ENCODE assay signal across 17 cellular contexts in the genomic region with DNA sequence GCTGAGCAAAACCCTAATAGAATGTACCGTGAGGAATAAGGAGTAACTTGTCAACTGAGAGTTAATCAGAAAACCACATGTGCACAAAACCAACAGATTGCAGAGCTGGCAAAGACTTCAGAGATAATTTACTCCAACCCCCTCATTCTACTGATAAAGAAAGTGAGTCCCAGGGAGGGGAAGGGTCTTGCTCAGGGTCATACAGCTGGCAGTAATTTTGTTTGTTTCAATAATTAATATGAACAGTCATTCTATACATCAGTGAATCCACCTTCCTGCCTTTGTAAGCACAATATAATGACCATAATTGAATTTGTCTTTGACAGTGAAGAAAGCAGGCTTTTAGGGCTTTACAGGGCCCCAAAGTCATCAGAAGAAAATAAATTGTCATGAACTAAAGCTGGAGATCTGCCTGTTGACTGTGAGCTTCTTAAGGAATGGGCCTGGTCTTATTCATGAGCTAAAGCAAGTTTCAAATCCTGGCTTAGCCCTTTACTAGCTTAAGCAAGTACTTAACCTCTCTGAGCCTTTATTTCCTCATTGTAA.
DNase-seq lines count a peak whose midpoint lies in the region; ATAC-seq and TF ChIP-seq lines count a peak whose summit lies in the region.
"Had no signal": no experiment of that assay in that cellular context is flagged by ENCODE, and none has a peak within 500 bp of the region (broad histone marks: within the 10 kb centered on the region; RNA-seq: fewer than 3 reads in every experiment).

No MANE protein-coding gene starts in this region.

- intact Hi-C loops in activated CD4-positive, alpha-beta T cell treated with anti-CD3 and anti-CD28 coated beads, Interleukin-2, amount 10 ng/mL, durations not matched to agents 24 days and 14 days (cut with micrococcal nuclease): no loop called here
- intact Hi-C loops in activated naive CD4-positive, alpha-beta T cell treated with anti-CD3 and anti-CD28 coated beads for 36 hours (cut with micrococcal nuclease): no loop called here
- intact Hi-C loops in thyroid gland (cut with DNase I): no loop called here

- no peak overlapping the region for H3K27ac ChIP-seq in lung (ENCODE audit: low read depth in 1 of 2, low read length in 1 of 2)
- H3K27ac ChIP-seq in thyroid gland: no peak overlapping the region
- H3K27ac ChIP-seq: C4-2B, SK-N-MC had no signal

- H3K36me3 ChIP-seq in lung (ENCODE audit: control insufficient read depth in 2 of 2, insufficient read depth in 2 of 2, low read length in 2 of 2) (no peaks in the 10 kb centered on the region), thyroid gland (no peaks in the 10 kb centered on the region)

- H3K27me3 ChIP-seq in lung (ENCODE audit: control insufficient read depth, insufficient read depth): no peaks in the 10 kb centered on the region
- no peaks in the 10 kb centered on the region for H3K27me3 ChIP-seq in thyroid gland

- H3K4me1 ChIP-seq in lung (ENCODE audit: control insufficient read depth in 2 of 2, insufficient read depth in 2 of 2, low read length in 2 of 2): peaks cover 5 to 20% of the 10 kb centered on the region in 2 donors
- peaks cover 0 to 15% of the 10 kb centered on the region in 2 donors for H3K4me1 ChIP-seq in thyroid gland

- WGBS in lung, 2 donors: 88 to 92% methylated on average over 1 of the region's 1 CpG
- 79 to 91% methylated on average over 1 of the region's 1 CpG for WGBS in thyroid gland, 2 donors

- H3K9me3 ChIP-seq in lung (ENCODE audit: control insufficient read depth in 2 of 2, insufficient read depth in 1 of 2, low read length in 1 of 2): no peaks in the 10 kb centered on the region
- no peaks in the 10 kb centered on the region for H3K9me3 ChIP-seq in thyroid gland

- POLR2A ChIA-PET in GM10248 (lab: Yijun Ruan, JAX): no interaction called here

- no peak overlapping the region for H3K4me3 Mint-ChIP-seq in activated CD4-positive, alpha-beta T cell treated with anti-CD3 and anti-CD28 coated beads, Interleukin-2, amount 10 ng/mL, durations not matched to agents 24 days and 14 days
- no peak overlapping the region for H3K4me3 Mint-ChIP-seq in activated naive CD4-positive, alpha-beta T cell treated with anti-CD3 and anti-CD28 coated beads for 36 hours
- H3K4me3 Mint-ChIP-seq: H9 had no signal

- peaks cover 3% of the 10 kb centered on the region for H3K4me1 Mint-ChIP-seq in activated CD4-positive, alpha-beta T cell treated with anti-CD3 and anti-CD28 coated beads, Interleukin-2, amount 10 ng/mL, durations not matched to agents 24 days and 14 days
- H3K4me1 Mint-ChIP-seq in activated naive CD4-positive, alpha-beta T cell treated with anti-CD3 and anti-CD28 coated beads for 36 hours (ENCODE audit: low read depth): peaks cover 6% of the 10 kb centered on the region

- H3K4me3 ChIP-seq in lung: no peak overlapping the region
- H3K4me3 ChIP-seq in thyroid gland (replicated peaks in 1 of 3): no peak overlapping the region
- H3K4me3 ChIP-seq: GM12878, SK-N-MC had no signal

- no peak for TF ChIP-seq POLR2A in thyroid gland (IDR thresholded peaks at IDR 0.05)

- peaks cover 6% of the 10 kb centered on the region for H3K9me3 Mint-ChIP-seq in activated CD4-positive, alpha-beta T cell treated with anti-CD3 and anti-CD28 coated beads, Interleukin-2, amount 10 ng/mL, durations not matched to agents 24 days and 14 days
- H3K9me3 Mint-ChIP-seq in activated naive CD4-positive, alpha-beta T cell treated with anti-CD3 and anti-CD28 coated beads for 36 hours: no peaks in the 10 kb centered on the region
- H3K9me3 Mint-ChIP-seq: H9 had no signal

- ATAC-seq in SK-N-SH treated with all-trans-retinoic acid at 6 μM for 48 hours: peak; percentile 33; the same call in 1 of the 3 replicates
- no peak for ATAC-seq in lung (ENCODE audit: insufficient read depth, low FRiP score)
- ATAC-seq: GM12878 had no signal

- CTCF ChIA-PET in GM10248 (lab: Yijun Ruan, JAX): interaction anchor here (0.8 to 8.8 kb wide), 4 partner anchors 10 to 68 kb away, joined by 3 to 61 read pairs (median 6); no protein-coding TSS in a partner anchor
- CTCF ChIA-PET in activated naive CD4-positive, alpha-beta T cell treated with anti-CD3 and anti-CD28 coated beads for 36 hours (lab: Charles Lee): interaction anchor here (1.0 to 1.1 kb wide), 2 partner anchors 10 to 12 kb away, joined by 3 read pairs; no protein-coding TSS in a partner anchor

- H3K27ac Mint-ChIP-seq in activated CD4-positive, alpha-beta T cell treated with anti-CD3 and anti-CD28 coated beads, Interleukin-2, amount 10 ng/mL, durations not matched to agents 24 days and 14 days: no peak overlapping the region
- H3K27ac Mint-ChIP-seq in activated naive CD4-positive, alpha-beta T cell treated with anti-CD3 and anti-CD28 coated beads for 36 hours: no peak overlapping the region
- H3K27ac Mint-ChIP-seq: H9 had no signal

- no peak for TF ChIP-seq CTCF in lung (IDR thresholded peaks at IDR 0.05; ENCODE audit: control extremely low read depth, extremely low read depth)
- TF ChIP-seq CTCF in GM10248 (IDR thresholded peaks at IDR 0.05; ENCODE audit: control extremely low read depth, extremely low read depth, low read depth, missing control alignments): no peak
- TF ChIP-seq CTCF in thyroid gland (IDR thresholded peaks at IDR 0.05): no peak

- no peaks in the 10 kb centered on the region for H3K27me3 Mint-ChIP-seq in activated CD4-positive, alpha-beta T cell treated with anti-CD3 and anti-CD28 coated beads, Interleukin-2, amount 10 ng/mL, durations not matched to agents 24 days and 14 days
- no peaks in the 10 kb centered on the region for H3K27me3 Mint-ChIP-seq in activated naive CD4-positive, alpha-beta T cell treated with anti-CD3 and anti-CD28 coated beads for 36 hours (ENCODE audit: low read depth)

- peak; percentile 15 for DNase-seq in activated CD4-positive, alpha-beta T cell treated with anti-CD3 and anti-CD28 coated beads, Interleukin-2, amount 10 ng/mL, durations not matched to agents 24 days and 14 days
- no peak for DNase-seq in activated CD4-positive, alpha-beta T cell treated with anti-CD3 and anti-CD28 coated beads, Interleukin-2, amount 50 U/mL, for 48 hours
- DNase-seq in lung (ENCODE audit: low spot score) (peak; percentile 6), occipital lobe (lab: John Stamatoyannopoulos, UW) (no peak), GM10248 (ENCODE audit: extremely low spot score) (no peak), thyroid gland (no peak)
- DNase-seq in activated naive CD4-positive, alpha-beta T cell treated with anti-CD3 and anti-CD28 coated beads for 36 hours: no peak
- DNase-seq: DMS53, H9, Kasumi-1, NCI-H1105 treated with DMSO at 0.1 percent for 48 hours, NCI-H2029, NCI-H524 had no signal

- no peaks in the 10 kb centered on the region for H3K36me3 Mint-ChIP-seq in activated CD4-positive, alpha-beta T cell treated with anti-CD3 and anti-CD28 coated beads, Interleukin-2, amount 10 ng/mL, durations not matched to agents 24 days and 14 days (ENCODE audit: low read depth)
- H3K36me3 Mint-ChIP-seq in activated naive CD4-positive, alpha-beta T cell treated with anti-CD3 and anti-CD28 coated beads for 36 hours (ENCODE audit: low read depth): no peaks in the 10 kb centered on the region

TF ChIP-seq in SK-N-SH treated with all-trans-retinoic acid at 6 μM for 48 hours, 23 proteins besides CTCF, POLR2A, EP300 and RAD21:
- TF ChIP-seq ISL1 (CRISPR knock-in tag; IDR thresholded peaks at IDR 0.05) (peak; percentile 67), TCF4 (CRISPR knock-in tag; IDR thresholded peaks at IDR 0.05; ENCODE audit: borderline replicate concordance) (peak; percentile 70), ZNF8 (CRISPR knock-in tag; IDR thresholded peaks at IDR 0.05) (no peak; the same call in 1 of the 2 replicates)
- TF ChIP-seq, protein P1, sequence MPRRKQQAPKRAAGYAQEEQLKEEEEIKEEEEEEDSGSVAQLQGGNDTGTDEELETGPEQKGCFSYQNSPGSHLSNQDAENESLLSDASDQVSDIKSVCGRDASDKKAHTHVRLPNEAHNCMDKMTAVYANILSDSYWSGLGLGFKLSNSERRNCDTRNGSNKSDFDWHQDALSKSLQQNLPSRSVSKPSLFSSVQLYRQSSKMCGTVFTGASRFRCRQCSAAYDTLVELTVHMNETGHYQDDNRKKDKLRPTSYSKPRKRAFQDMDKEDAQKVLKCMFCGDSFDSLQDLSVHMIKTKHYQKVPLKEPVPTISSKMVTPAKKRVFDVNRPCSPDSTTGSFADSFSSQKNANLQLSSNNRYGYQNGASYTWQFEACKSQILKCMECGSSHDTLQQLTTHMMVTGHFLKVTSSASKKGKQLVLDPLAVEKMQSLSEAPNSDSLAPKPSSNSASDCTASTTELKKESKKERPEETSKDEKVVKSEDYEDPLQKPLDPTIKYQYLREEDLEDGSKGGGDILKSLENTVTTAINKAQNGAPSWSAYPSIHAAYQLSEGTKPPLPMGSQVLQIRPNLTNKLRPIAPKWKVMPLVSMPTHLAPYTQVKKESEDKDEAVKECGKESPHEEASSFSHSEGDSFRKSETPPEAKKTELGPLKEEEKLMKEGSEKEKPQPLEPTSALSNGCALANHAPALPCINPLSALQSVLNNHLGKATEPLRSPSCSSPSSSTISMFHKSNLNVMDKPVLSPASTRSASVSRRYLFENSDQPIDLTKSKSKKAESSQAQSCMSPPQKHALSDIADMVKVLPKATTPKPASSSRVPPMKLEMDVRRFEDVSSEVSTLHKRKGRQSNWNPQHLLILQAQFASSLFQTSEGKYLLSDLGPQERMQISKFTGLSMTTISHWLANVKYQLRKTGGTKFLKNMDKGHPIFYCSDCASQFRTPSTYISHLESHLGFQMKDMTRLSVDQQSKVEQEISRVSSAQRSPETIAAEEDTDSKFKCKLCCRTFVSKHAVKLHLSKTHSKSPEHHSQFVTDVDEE (CRISPR knock-in tag; IDR thresholded peaks at IDR 0.05): peak; percentile 73; the same call in 1 of the 2 replicates
- TF ChIP-seq, protein P2, sequence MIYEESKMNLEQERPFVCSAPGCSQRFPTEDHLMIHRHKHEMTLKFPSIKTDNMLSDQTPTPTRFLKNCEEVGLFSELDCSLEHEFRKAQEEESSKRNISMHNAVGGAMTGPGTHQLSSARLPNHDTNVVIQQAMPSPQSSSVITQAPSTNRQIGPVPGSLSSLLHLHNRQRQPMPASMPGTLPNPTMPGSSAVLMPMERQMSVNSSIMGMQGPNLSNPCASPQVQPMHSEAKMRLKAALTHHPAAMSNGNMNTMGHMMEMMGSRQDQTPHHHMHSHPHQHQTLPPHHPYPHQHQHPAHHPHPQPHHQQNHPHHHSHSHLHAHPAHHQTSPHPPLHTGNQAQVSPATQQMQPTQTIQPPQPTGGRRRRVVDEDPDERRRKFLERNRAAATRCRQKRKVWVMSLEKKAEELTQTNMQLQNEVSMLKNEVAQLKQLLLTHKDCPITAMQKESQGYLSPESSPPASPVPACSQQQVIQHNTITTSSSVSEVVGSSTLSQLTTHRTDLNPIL (CRISPR knock-in tag; IDR thresholded peaks at IDR 0.05; ENCODE audit: low read depth): no peak

Comparison
In these comparisons a context has a peak if more than half of its experiments do, and no peak if none do; other contexts are left out.
1. DNase-seq: peak in activated CD4-positive, alpha-beta T cell treated with anti-CD3 and anti-CD28 coated beads, Interleukin-2, amount 10 ng/mL, durations not matched to agents 24 days and 14 days (single experiment) and lung (single experiment); none in activated CD4-positive, alpha-beta T cell treated with anti-CD3 and anti-CD28 coated beads, Interleukin-2, amount 50 U/mL, for 48 hours (0 of 2), occipital lobe (single experiment), GM10248 (single experiment), activated naive CD4-positive, alpha-beta T cell treated with anti-CD3 and anti-CD28 coated beads for 36 hours (single experiment) and thyroid gland (0 of 2).